Comparison of ENCODE assay signal across 1 cellular context in the genomic region with DNA sequence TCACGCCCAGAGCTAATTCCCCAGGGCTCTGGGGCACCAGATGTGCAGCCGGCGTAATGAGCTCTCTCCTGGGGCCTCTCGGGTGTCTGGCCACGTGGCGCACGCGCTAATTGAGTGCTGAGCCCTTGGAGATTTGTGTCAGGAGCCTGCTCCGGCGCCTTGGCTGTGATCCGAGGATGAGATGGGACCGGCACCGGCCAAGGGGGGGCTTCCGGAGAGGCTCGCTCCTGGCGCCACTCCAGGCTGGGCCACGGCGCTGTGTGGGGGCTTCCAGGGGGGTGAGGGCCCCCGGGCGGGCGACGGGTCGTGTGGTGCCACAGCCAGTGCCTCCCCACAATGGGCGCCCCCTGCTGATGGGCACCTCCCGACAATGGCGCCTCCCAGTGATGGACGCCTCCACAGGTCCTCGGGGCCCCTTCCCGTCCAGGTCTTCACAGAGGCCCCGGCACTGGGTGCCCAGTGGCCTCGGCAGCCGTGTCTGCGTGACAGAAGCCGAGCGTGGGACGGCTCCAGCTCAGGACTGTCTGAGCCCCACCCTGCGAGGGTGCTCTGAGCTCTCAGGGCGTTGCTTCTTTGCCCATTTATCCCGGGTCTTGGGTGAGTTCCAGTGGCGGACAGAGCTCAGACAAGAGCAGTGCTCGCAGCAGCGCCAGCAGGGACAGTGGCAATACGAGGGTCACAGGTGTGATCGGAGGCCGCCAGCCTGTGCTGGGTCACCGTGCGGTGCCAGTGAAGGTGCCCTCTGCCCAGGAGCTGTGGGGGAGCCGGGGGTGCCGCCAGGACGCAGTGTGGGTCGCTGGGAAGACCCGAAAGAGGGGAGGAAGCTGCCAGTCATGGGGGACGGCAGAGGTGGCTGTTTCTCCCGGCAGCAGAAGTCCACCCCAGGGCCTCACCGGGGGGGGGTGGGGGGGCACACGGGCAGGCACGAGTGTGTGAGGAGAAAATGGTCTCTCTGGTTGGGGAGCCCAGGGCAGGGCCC.
TF ChIP-seq lines count a peak whose summit lies in the region.

No MANE protein-coding gene starts in this region.

TF ChIP-seq in HEK293, 187 proteins besides CTCF, POLR2A, EP300 and RAD21 (continued from another document and continues in another):
- TF ChIP-seq, protein P1, sequence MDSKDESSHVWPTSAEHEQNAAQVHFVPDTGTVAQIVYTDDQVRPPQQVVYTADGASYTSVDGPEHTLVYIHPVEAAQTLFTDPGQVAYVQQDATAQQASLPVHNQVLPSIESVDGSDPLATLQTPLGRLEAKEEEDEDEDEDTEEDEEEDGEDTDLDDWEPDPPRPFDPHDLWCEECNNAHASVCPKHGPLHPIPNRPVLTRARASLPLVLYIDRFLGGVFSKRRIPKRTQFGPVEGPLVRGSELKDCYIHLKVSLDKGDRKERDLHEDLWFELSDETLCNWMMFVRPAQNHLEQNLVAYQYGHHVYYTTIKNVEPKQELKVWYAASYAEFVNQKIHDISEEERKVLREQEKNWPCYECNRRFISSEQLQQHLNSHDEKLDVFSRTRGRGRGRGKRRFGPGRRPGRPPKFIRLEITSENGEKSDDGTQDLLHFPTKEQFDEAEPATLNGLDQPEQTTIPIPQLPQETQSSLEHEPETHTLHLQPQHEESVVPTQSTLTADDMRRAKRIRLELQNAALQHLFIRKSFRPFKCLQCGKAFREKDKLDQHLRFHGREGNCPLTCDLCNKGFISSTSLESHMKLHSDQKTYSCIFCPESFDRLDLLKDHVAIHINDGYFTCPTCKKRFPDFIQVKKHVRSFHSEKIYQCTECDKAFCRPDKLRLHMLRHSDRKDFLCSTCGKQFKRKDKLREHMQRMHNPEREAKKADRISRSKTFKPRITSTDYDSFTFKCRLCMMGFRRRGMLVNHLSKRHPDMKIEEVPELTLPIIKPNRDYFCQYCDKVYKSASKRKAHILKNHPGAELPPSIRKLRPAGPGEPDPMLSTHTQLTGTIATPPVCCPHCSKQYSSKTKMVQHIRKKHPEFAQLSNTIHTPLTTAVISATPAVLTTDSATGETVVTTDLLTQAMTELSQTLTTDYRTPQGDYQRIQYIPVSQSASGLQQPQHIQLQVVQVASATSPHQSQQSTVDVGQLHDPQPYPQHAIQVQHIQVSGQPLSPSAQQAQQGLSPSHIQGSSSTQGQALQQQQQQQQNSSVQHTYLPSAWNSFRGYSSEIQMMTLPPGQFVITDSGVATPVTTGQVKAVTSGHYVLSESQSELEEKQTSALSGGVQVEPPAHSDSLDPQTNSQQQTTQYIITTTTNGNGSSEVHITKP (tag by site-specific recombination; IDR thresholded peaks at IDR 0.05), result peak; percentile 97
- TF ChIP-seq, protein P2, sequence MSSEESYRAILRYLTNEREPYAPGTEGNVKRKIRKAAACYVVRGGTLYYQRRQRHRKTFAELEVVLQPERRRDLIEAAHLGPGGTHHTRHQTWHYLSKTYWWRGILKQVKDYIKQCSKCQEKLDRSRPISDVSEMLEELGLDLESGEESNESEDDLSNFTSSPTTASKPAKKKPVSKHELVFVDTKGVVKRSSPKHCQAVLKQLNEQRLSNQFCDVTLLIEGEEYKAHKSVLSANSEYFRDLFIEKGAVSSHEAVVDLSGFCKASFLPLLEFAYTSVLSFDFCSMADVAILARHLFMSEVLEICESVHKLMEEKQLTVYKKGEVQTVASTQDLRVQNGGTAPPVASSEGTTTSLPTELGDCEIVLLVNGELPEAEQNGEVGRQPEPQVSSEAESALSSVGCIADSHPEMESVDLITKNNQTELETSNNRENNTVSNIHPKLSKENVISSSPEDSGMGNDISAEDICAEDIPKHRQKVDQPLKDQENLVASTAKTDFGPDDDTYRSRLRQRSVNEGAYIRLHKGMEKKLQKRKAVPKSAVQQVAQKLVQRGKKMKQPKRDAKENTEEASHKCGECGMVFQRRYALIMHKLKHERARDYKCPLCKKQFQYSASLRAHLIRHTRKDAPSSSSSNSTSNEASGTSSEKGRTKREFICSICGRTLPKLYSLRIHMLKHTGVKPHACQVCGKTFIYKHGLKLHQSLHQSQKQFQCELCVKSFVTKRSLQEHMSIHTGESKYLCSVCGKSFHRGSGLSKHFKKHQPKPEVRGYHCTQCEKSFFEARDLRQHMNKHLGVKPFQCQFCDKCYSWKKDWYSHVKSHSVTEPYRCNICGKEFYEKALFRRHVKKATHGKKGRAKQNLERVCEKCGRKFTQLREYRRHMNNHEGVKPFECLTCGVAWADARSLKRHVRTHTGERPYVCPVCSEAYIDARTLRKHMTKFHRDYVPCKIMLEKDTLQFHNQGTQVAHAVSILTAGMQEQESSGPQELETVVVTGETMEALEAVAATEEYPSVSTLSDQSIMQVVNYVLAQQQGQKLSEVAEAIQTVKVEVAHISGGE (tag by site-specific recombination; conservative IDR thresholded peaks at IDR 0.05; ENCODE audit: low read depth), result no peak
- TF ChIP-seq ZBTB20 (tag by site-specific recombination; IDR thresholded peaks at IDR 0.05) (peak; percentile 25; the same call in 1 of the 2 replicates), GLIS2 (tag by site-specific recombination; IDR thresholded peaks at IDR 0.05) (peak; percentile 92), KLF10 (tag by site-specific recombination; IDR thresholded peaks at IDR 0.05) (peak; percentile 65), ZSCAN23 (tag by site-specific recombination; IDR thresholded peaks at IDR 0.05) (peak; percentile 82; the same call in 1 of the 2 replicates), ZNF645 (tag by site-specific recombination; IDR thresholded peaks at IDR 0.05) (no peak), ZNF16 (tag by site-specific recombination; IDR thresholded peaks at IDR 0.05; ENCODE audit: low read depth) (no peak), REST (tag by site-specific recombination; IDR thresholded peaks at IDR 0.05) (no peak), ZBTB7A (tag by site-specific recombination; IDR thresholded peaks at IDR 0.05; ENCODE audit: low read depth) (no peak), SCRT1 (tag by site-specific recombination; IDR thresholded peaks at IDR 0.05; ENCODE audit: borderline replicate concordance) (peak; percentile 68; the same call in 1 of the 2 replicates), KLF9 (tag by site-specific recombination; IDR thresholded peaks at IDR 0.05; ENCODE audit: low read depth) (0 out of 2 replicates have a peak, but pooled peaks have one; percentile 13), BCL11B (tag by site-specific recombination; IDR thresholded peaks at IDR 0.05; ENCODE audit: low read depth) (no peak), ZNF677 (tag by site-specific recombination; IDR thresholded peaks at IDR 0.05) (no peak), ZNF433 (tag by site-specific recombination; IDR thresholded peaks at IDR 0.05; ENCODE audit: low read depth) (no peak), ZNF311 (tag by site-specific recombination; IDR thresholded peaks at IDR 0.05; ENCODE audit: borderline replicate concordance) (no peak), HOXD13 (CRISPR knock-in tag; IDR thresholded peaks at IDR 0.05; ENCODE audit: borderline replicate concordance) (no peak), ZNF114 (tag by site-specific recombination; IDR thresholded peaks at IDR 0.05) (no peak), GFI1B (tag by site-specific recombination; IDR thresholded peaks at IDR 0.05) (peak; percentile 51; the same call in 1 of the 2 replicates), YY2 (tag by site-specific recombination; IDR thresholded peaks at IDR 0.05) (peak; percentile 80), ZNF302 (tag by site-specific recombination; IDR thresholded peaks at IDR 0.05; ENCODE audit: low read depth) (no peak), KLF7 (tag by site-specific recombination; IDR thresholded peaks at IDR 0.05; ENCODE audit: borderline replicate concordance) (no peak), ZFP69B (tag by site-specific recombination; IDR thresholded peaks at IDR 0.05) (peak; percentile 73), WT1 (tag by site-specific recombination; IDR thresholded peaks at IDR 0.05) (peak; percentile 76), GLI4 (tag by site-specific recombination; IDR thresholded peaks at IDR 0.05) (0 out of 2 replicates have a peak, but pooled peaks have one; percentile 41), ZNF792 (tag by site-specific recombination; IDR thresholded peaks at IDR 0.05) (no peak), ZNF202 (tag by site-specific recombination; IDR thresholded peaks at IDR 0.05; ENCODE audit: borderline replicate concordance) (no peak), ZNF354C (tag by site-specific recombination; IDR thresholded peaks at IDR 0.05; ENCODE audit: borderline replicate concordance, low read depth) (no peak), ZNF768 (tag by site-specific recombination; IDR thresholded peaks at IDR 0.05) (no peak), ZNF24 (tag by site-specific recombination; IDR thresholded peaks at IDR 0.05) (peak; percentile 83), SETDB1 (IDR thresholded peaks at IDR 0.05; ENCODE audit: insufficient read length, low read length) (no peak), ZNF785 (tag by site-specific recombination; IDR thresholded peaks at IDR 0.05) (no peak), BCL11A (tag by site-specific recombination; IDR thresholded peaks at IDR 0.05; ENCODE audit: low read depth) (peak; percentile 81; the same call in 1 of the 2 replicates), ZNF561 (tag by site-specific recombination; IDR thresholded peaks at IDR 0.05; ENCODE audit: borderline replicate concordance) (peak; percentile 59; the same call in 1 of the 2 replicates), ZNF76 (tag by site-specific recombination; IDR thresholded peaks at IDR 0.05; ENCODE audit: borderline replicate concordance, low read depth) (peak; percentile 38; the same call in 1 of the 2 replicates), SCRT2 (tag by site-specific recombination; IDR thresholded peaks at IDR 0.05) (peak; percentile 78), ZNF707 (tag by site-specific recombination; IDR thresholded peaks at IDR 0.05) (no peak), HOXA7 (CRISPR knock-in tag; IDR thresholded peaks at IDR 0.05; ENCODE audit: borderline replicate concordance) (no peak), ZNF23 (tag by site-specific recombination; IDR thresholded peaks at IDR 0.05; ENCODE audit: borderline replicate concordance) (no peak), REPIN1 (tag by site-specific recombination; IDR thresholded peaks at IDR 0.05; ENCODE audit: low read depth) (no peak), PRDM4 (tag by site-specific recombination; IDR thresholded peaks at IDR 0.05) (peak; percentile 79), ZNF600 (tag by site-specific recombination; IDR thresholded peaks at IDR 0.05) (peak; percentile 64), ZNF416 (tag by site-specific recombination; IDR thresholded peaks at IDR 0.05) (no peak), ZNF169 (tag by site-specific recombination; IDR thresholded peaks at IDR 0.05) (no peak), ZNF544 (tag by site-specific recombination; IDR thresholded peaks at IDR 0.05) (no peak), ZNF223 (tag by site-specific recombination; IDR thresholded peaks at IDR 0.05) (no peak), ZNF560 (tag by site-specific recombination; IDR thresholded peaks at IDR 0.05; ENCODE audit: borderline replicate concordance) (no peak)
- TF ChIP-seq, protein P3, sequence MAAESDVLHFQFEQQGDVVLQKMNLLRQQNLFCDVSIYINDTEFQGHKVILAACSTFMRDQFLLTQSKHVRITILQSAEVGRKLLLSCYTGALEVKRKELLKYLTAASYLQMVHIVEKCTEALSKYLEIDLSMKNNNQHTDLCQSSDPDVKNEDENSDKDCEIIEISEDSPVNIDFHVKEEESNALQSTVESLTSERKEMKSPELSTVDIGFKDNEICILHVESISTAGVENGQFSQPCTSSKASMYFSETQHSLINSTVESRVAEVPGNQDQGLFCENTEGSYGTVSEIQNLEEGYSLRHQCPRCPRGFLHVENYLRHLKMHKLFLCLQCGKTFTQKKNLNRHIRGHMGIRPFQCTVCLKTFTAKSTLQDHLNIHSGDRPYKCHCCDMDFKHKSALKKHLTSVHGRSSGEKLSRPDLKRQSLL (tag by site-specific recombination; IDR thresholded peaks at IDR 0.05), result 0 out of 2 replicates have a peak, but pooled peaks have one; percentile 32
